In genomic region chr7:121531175-121532070, GRCh38 we compare ENCODE assay signal across 10 cellular contexts.
DNase-seq lines count a peak whose midpoint lies in the region; ATAC-seq, FAIRE-seq and TF ChIP-seq lines count a peak whose summit lies in the region.
"Had no signal": no experiment of that assay in that cellular context is flagged by ENCODE, and none has a peak within 500 bp of the region (broad histone marks: within the 10 kb centered on the region; RNA-seq: fewer than 3 reads in every experiment).

No MANE protein-coding gene starts in this region.

- H3K9ac ChIP-seq in keratinocyte (ENCODE audit: control insufficient read depth, extremely low read depth, insufficient read depth, low read length), result no peak overlapping the region

- peaks cover 18% of the 10 kb centered on the region for H3K4me1 ChIP-seq in keratinocyte (ENCODE audit: control insufficient read depth, extremely low read depth, insufficient read depth, low read length)

- no peaks in the 10 kb centered on the region for H3K36me3 ChIP-seq in keratinocyte (ENCODE audit: control insufficient read depth in 2 of 2, extremely low read depth in 1 of 2, insufficient read depth in 2 of 2, low read length in 2 of 2)
- H3K36me3 ChIP-seq: sigmoid colon had no signal

- no peaks in the 10 kb centered on the region for H3K9me3 Mint-ChIP-seq in activated T-helper 17 cell treated with anti-CD3 and anti-CD28 coated beads, Interleukin-2, amount 50 U/mL, for 72 hours

- peak; percentile 77 for FAIRE-seq in keratinocyte (lab: Jason Lieb, UNC)

- no peaks in the 10 kb centered on the region for H3K79me2 ChIP-seq in keratinocyte (ENCODE audit: control insufficient read depth, insufficient read depth, low read length)

- no peaks in the 10 kb centered on the region for H3K9me1 ChIP-seq in keratinocyte (ENCODE audit: control insufficient read depth, extremely low read depth, insufficient read depth, low read length)

- no peaks in the 10 kb centered on the region for H3K27me3 Mint-ChIP-seq in activated T-helper 17 cell treated with anti-CD3 and anti-CD28 coated beads, Interleukin-2, amount 50 U/mL, for 72 hours

- peaks cover 8% of the 10 kb centered on the region for H3K36me3 Mint-ChIP-seq in activated T-helper 17 cell treated with anti-CD3 and anti-CD28 coated beads, Interleukin-2, amount 50 U/mL, for 72 hours (ENCODE audit: low read depth)

- no peaks in the 10 kb centered on the region for H4K20me1 ChIP-seq in keratinocyte (ENCODE audit: control insufficient read depth, extremely low read depth, insufficient read depth, low read length)

- H3K4me3 Mint-ChIP-seq in activated T-helper 17 cell treated with anti-CD3 and anti-CD28 coated beads, Interleukin-2, amount 50 U/mL, for 72 hours, result peak overlapping the region; percentile 62

- H3K4me2 ChIP-seq in keratinocyte (ENCODE audit: control insufficient read depth, extremely low read depth, insufficient read depth, low read depth, low read length), result peak overlapping the region; percentile 35

- peak overlapping the region; percentile 10 for H2AFZ ChIP-seq in keratinocyte (ENCODE audit: control insufficient read depth, low read length)

- no peak for ATAC-seq in activated T-helper 17 cell treated with anti-CD3 and anti-CD28 coated beads, Interleukin-2, amount 50 U/mL, for 72 hours (replicated peaks)
- ATAC-seq in GM18870 (IDR thresholded peaks at IDR 0.05; ENCODE audit: unreplicated experiment) (no peak), GM21529 (IDR thresholded peaks at IDR 0.05; ENCODE audit: unreplicated experiment) (no peak)

- H3K4me3 ChIP-seq in keratinocyte (ENCODE audit: control insufficient read depth in 2 of 3, extremely low read depth in 1 of 3, insufficient read depth in 2 of 3, low read depth in 1 of 3, low read length in 3 of 3), result no peak overlapping the region
- H3K4me3 ChIP-seq: sigmoid colon had no signal

- dilution Hi-C loops in keratinocyte (cut with MboI; ENCODE audit: extremely low pct_ligation_motif_present, low sequenced_read_pairs), result no loop called here

- peak overlapping the region; percentile 55 for H3K27ac ChIP-seq in keratinocyte (ENCODE audit: control insufficient read depth, insufficient read depth, low read length)
- H3K27ac ChIP-seq: sigmoid colon had no signal

- peak overlapping the region; percentile 94 for H3K27ac Mint-ChIP-seq in activated T-helper 17 cell treated with anti-CD3 and anti-CD28 coated beads, Interleukin-2, amount 50 U/mL, for 72 hours

- DNase-seq in DMS 273 treated with DMSO at 0.1 percent for 48 hours (lab: John Stamatoyannopoulos, UW) (peak; percentile 51), LoVo (ENCODE audit: low spot score) (peak; percentile 9), keratinocyte (ENCODE audit: low read depth, low spot score) (peak; percentile 28), NCI-H128 (lab: John Stamatoyannopoulos, UW; ENCODE audit: unreplicated experiment) (no peak)
- DNase-seq in activated naive CD4-positive, alpha-beta T cell treated with Interleukin-2 at 50 U/mL for 16 hours, result no peak
- DNase-seq: NCI-H1417, sigmoid colon had no signal

- TF ChIP-seq CTCF in keratinocyte (optimal IDR thresholded peaks at IDR 0.05 in 1 of 3, IDR thresholded peaks at IDR 0.05 in 1 of 3, conservative IDR thresholded peaks at IDR 0.05 in 1 of 3; ENCODE audit: extremely low read depth in 1 of 3, insufficient read depth in 2 of 3, low read length in 3 of 3), result no peak

- H3K4me1 Mint-ChIP-seq in activated T-helper 17 cell treated with anti-CD3 and anti-CD28 coated beads, Interleukin-2, amount 50 U/mL, for 72 hours, result peaks cover 12% of the 10 kb centered on the region

- no peaks in the 10 kb centered on the region for H3K27me3 ChIP-seq in keratinocyte (ENCODE audit: control insufficient read depth, extremely low read depth, insufficient read depth, low read length)
- H3K27me3 ChIP-seq: sigmoid colon had no signal

- H3K9me3 ChIP-seq in keratinocyte (ENCODE audit: control insufficient read depth, low read depth, low read length), result no peaks in the 10 kb centered on the region
- H3K9me3 ChIP-seq: sigmoid colon had no signal

Comparison
In these comparisons a context has a peak if more than half of its experiments do, and no peak if none do; other contexts are left out.
1. DNase-seq: peak in DMS 273 treated with DMSO at 0.1 percent for 48 hours (single experiment), LoVo (single experiment) and keratinocyte (single experiment); none in NCI-H128 (single experiment) and activated naive CD4-positive, alpha-beta T cell treated with Interleukin-2 at 50 U/mL for 16 hours (single experiment).